In genomic region chr5:91381774-91382492, GRCh38 we compare ENCODE assay signal across 8 cellular contexts. TPM values are rescaled to one million over a fixed set of nuclear protein-coding genes. Genes with fewer than 3 reads are reported as not detected.
A peak's percentile ranks its signal among the peaks of the same experiment; 100 is the strongest.
DNase-seq lines count a peak whose midpoint lies in the region; ATAC-seq and TF ChIP-seq lines count a peak whose summit lies in the region.

No MANE protein-coding gene starts in this region.

- H3K27me3 ChIP-seq in right lobe of liver = no peaks in the 10 kb centered on the region

- TF ChIP-seq POLR2A in right lobe of liver (IDR thresholded peaks at IDR 0.05) = peak; percentile 2

- no peaks in the 10 kb centered on the region for H3K9me3 ChIP-seq in right lobe of liver

- intact Hi-C loops in activated CD4-positive, alpha-beta T cell treated with anti-CD3 and anti-CD28 coated beads, Interleukin-2, amount 10 ng/mL, durations not matched to agents 24 days and 14 days (cut with micrococcal nuclease) = loop anchor here (2.0 to 5.0 kb wide), 3 partner anchors 113 to 973 kb away; partner anchors contain the start of genes CETN3, MBLAC2 and POLR3G
- intact Hi-C loops in right lobe of liver (cut with DNase I) = no loop called here

- H3K4me3 ChIP-seq in right lobe of liver = peak overlapping the region; percentile 66 to 74 (median 70)

- peaks cover 0 to 19% (median 9%) of the 10 kb centered on the region in 4 donors for H3K36me3 ChIP-seq in right lobe of liver

- DNase-seq in GM04504 (ENCODE audit: low read depth) (peak; percentile 69), NCI-H524 treated with DMSO at 0.1 percent for 48 hours (lab: John Stamatoyannopoulos, UW) (peak; percentile 62), dermis microvascular lymphatic vessel endothelial cell (ENCODE audit: low read depth in 2 of 2) (peak; percentile 83 to 92), right lobe of liver (peak; percentile 75 to 85 (median 76)), NCI-H128 (lab: John Stamatoyannopoulos, UW; ENCODE audit: unreplicated experiment) (no peak)
- peak; percentile 92 for DNase-seq in activated CD4-positive, alpha-beta T cell treated with anti-CD3 and anti-CD28 coated beads, Interleukin-2, amount 10 ng/mL, durations not matched to agents 24 days and 14 days
- DNase-seq in stimulated activated CD4-positive, alpha-beta T cell treated with anti-CD3 and anti-CD28 coated beads, Interleukin-4, amount 100 ng/mL, for 24 hours = peak; percentile 80

- no peak for TF ChIP-seq CTCF in right lobe of liver (IDR thresholded peaks at IDR 0.05)

- H3K4me3 Mint-ChIP-seq in activated CD4-positive, alpha-beta T cell treated with anti-CD3 and anti-CD28 coated beads, Interleukin-2, amount 10 ng/mL, durations not matched to agents 24 days and 14 days = peak overlapping the region; percentile 94

- H3K36me3 Mint-ChIP-seq in activated CD4-positive, alpha-beta T cell treated with anti-CD3 and anti-CD28 coated beads, Interleukin-2, amount 10 ng/mL, durations not matched to agents 24 days and 14 days (ENCODE audit: low read depth) = peaks cover 13% of the 10 kb centered on the region

- H3K27ac Mint-ChIP-seq in activated CD4-positive, alpha-beta T cell treated with anti-CD3 and anti-CD28 coated beads, Interleukin-2, amount 10 ng/mL, durations not matched to agents 24 days and 14 days = peak overlapping the region; percentile 99

- peak; percentile 12 for ATAC-seq in HG03139 (IDR thresholded peaks at IDR 0.05; ENCODE audit: unreplicated experiment)
- peak; percentile 25 to 45 (median 30) for ATAC-seq in right lobe of liver

- peaks cover 30% of the 10 kb centered on the region for H3K4me1 Mint-ChIP-seq in activated CD4-positive, alpha-beta T cell treated with anti-CD3 and anti-CD28 coated beads, Interleukin-2, amount 10 ng/mL, durations not matched to agents 24 days and 14 days

- H3K9me3 Mint-ChIP-seq in activated CD4-positive, alpha-beta T cell treated with anti-CD3 and anti-CD28 coated beads, Interleukin-2, amount 10 ng/mL, durations not matched to agents 24 days and 14 days = no peaks in the 10 kb centered on the region

- peaks cover 0 to 16% (median 0%) of the 10 kb centered on the region in 4 donors for H3K4me1 ChIP-seq in right lobe of liver

- H3K27ac ChIP-seq in right lobe of liver = peak overlapping the region; percentile 99 to 100 (median 99)

- WGBS in right lobe of liver (ENCODE audit: insufficient coverage, low coverage, low lambda C conversion rate, missing lambda C conversion rate) = 0% methylated on average over 11 of the region's 11 CpGs

- peaks cover 4% of the 10 kb centered on the region for H3K27me3 Mint-ChIP-seq in activated CD4-positive, alpha-beta T cell treated with anti-CD3 and anti-CD28 coated beads, Interleukin-2, amount 10 ng/mL, durations not matched to agents 24 days and 14 days

RNA-seq across cellular contexts. Expression of gene ARRDC3, which starts 1.2 kb away (rescaled TPM):
- total RNA-seq in activated CD4-positive, alpha-beta T cell treated with anti-CD3 and anti-CD28 coated beads, Interleukin-2, amount 10 ng/mL, durations not matched to agents 24 days and 14 days = 12.4 and 13.1 TPM in 2 replicates
- 87.1 and 89.5 TPM in 2 replicates for total RNA-seq in dermis microvascular lymphatic vessel endothelial cell
- total RNA-seq in right lobe of liver = 10 to 100 TPM; 14.3 to 96.9 (median 46.0) TPM
